14 cellular contexts compared by ENCODE assay signal in the genomic region with DNA sequence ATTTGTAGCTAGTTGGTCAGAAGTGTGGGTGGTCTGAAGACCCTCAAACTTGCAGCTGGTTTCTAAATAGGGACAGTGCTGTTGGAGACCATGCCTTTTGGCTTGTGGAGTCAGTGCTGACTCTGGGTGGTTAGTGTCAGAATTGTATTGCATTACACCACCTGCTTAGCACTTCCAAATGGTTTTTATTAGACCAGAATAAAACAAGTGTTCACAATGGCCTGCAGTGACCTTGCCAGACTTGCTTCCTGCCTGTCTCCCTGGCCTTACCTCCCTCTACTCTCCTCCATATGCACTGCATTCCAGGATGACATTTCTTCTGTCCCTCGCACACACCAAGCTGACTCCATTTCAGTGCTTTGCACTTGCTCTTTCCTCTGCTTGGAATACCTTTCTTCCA.
A peak's percentile ranks its signal among the peaks of the same experiment; 100 is the strongest.
DNase-seq lines count a peak whose midpoint lies in the region; ATAC-seq and TF ChIP-seq lines count a peak whose summit lies in the region.
"Had no signal": no experiment of that assay in that cellular context is flagged by ENCODE, and none has a peak within 500 bp of the region (broad histone marks: within the 10 kb centered on the region; RNA-seq: fewer than 3 reads in every experiment).

No MANE protein-coding gene starts in this region.

- peak overlapping the region; percentile 59 for H3K27ac Mint-ChIP-seq in MCF 10A (ENCODE audit: low read depth, unreplicated experiment)
- H3K27ac Mint-ChIP-seq: WTC11 had no signal

- H3K4me2 ChIP-seq in hepatocyte = peak overlapping the region; percentile 17

- H3K4me3 ChIP-seq in breast epithelium (no peak overlapping the region), hepatocyte (no peak overlapping the region)
- H3K4me3 ChIP-seq: esophagus squamous epithelium, lower lobe of right lung had no signal

- H4K20me1 ChIP-seq in hepatocyte (ENCODE audit: insufficient read depth, poor library complexity, severe bottlenecking) = no peaks in the 10 kb centered on the region

- intact Hi-C loops in MCF 10A (cut with micrococcal nuclease) = no loop called here
- intact Hi-C loops in breast epithelium (cut with DNase I; ENCODE audit: low total_unique reads) = no loop called here

- no peak overlapping the region for H3K4me3 Mint-ChIP-seq in MCF 10A (ENCODE audit: unreplicated experiment)
- H3K4me3 Mint-ChIP-seq: central memory CD8-positive, alpha-beta T cell; WTC11 had no signal

- DNase-seq in MCF 10A (ENCODE audit: unreplicated experiment) (no peak), breast epithelium (ENCODE audit: low spot score in 2 of 2) (no peak), hepatocyte (ENCODE audit: low spot score) (no peak), NCI-H1092 treated with DMSO at 0.1 percent for 48 hours (lab: John Stamatoyannopoulos, UW) (no peak), pons (ENCODE audit: low spot score) (no peak), RKO (ENCODE audit: low spot score) (no peak)
- no peak for DNase-seq in stimulated activated CD4-positive, alpha-beta T cell treated with anti-CD3 and anti-CD28 coated beads, Interleukin-2, amount 100 ng/mL, for 24 hours
- DNase-seq: activated naive CD4-positive, alpha-beta T cell treated with anti-CD3 and anti-CD28 coated beads, Interleukin-2, amount 50 U/mL, for 16 hours; esophagus squamous epithelium; lower lobe of right lung; NCI-H1048 had no signal

- no peaks in the 10 kb centered on the region for H3K9me3 ChIP-seq in breast epithelium
- H3K9me3 ChIP-seq in hepatocyte (ENCODE audit: low read depth) = no peaks in the 10 kb centered on the region
- H3K9me3 ChIP-seq: esophagus squamous epithelium, lower lobe of right lung had no signal

- H3K9me2 ChIP-seq in hepatocyte (replicated peaks; ENCODE audit: insufficient read depth) = no peaks in the 10 kb centered on the region

- H3K9me3 Mint-ChIP-seq in MCF 10A (ENCODE audit: unreplicated experiment) = peaks cover 9% of the 10 kb centered on the region
- H3K9me3 Mint-ChIP-seq: central memory CD8-positive, alpha-beta T cell had no signal

- POLR2A ChIA-PET in MCF 10A (lab: Yijun Ruan, JAX) = interaction anchor here (2.3 kb wide), 1 partner anchor 14 kb away, joined by 10 read pairs; no protein-coding TSS in a partner anchor

- WGBS in hepatocyte (ENCODE audit: low lambda C conversion rate, missing lambda C conversion rate) = 94% methylated on average over 1 of the region's 1 CpG

- no peak overlapping the region for H3K27ac ChIP-seq in breast epithelium
- H3K27ac ChIP-seq in hepatocyte = peak overlapping the region; percentile 72
- H3K27ac ChIP-seq: esophagus squamous epithelium, lower lobe of right lung had no signal

- H3K4me1 ChIP-seq in breast epithelium (no peaks in the 10 kb centered on the region), hepatocyte (ENCODE audit: insufficient read depth) (peaks cover 8% of the 10 kb centered on the region)
- H3K4me1 ChIP-seq: lower lobe of right lung had no signal

- no peaks in the 10 kb centered on the region for H3K27me3 Mint-ChIP-seq in MCF 10A (ENCODE audit: insufficient read depth, unreplicated experiment)

- H3K36me3 Mint-ChIP-seq in MCF 10A (ENCODE audit: insufficient read depth, unreplicated experiment) = no peaks in the 10 kb centered on the region
- H3K36me3 Mint-ChIP-seq: WTC11 had no signal

- no peaks in the 10 kb centered on the region for H3K79me2 ChIP-seq in hepatocyte

- no peak for TF ChIP-seq POLR2A in breast epithelium (IDR thresholded peaks at IDR 0.05)

- H3K4me1 Mint-ChIP-seq in MCF 10A (ENCODE audit: insufficient read depth, unreplicated experiment) = peaks cover 22% of the 10 kb centered on the region

- H2AFZ ChIP-seq in hepatocyte = peak overlapping the region; percentile 33

- no peaks in the 10 kb centered on the region for H3K36me3 ChIP-seq in breast epithelium
- H3K36me3 ChIP-seq in hepatocyte (replicated peaks; ENCODE audit: insufficient read depth, low read depth) = no peaks in the 10 kb centered on the region
- H3K36me3 ChIP-seq: esophagus squamous epithelium, lower lobe of right lung had no signal

- no TSS peak for BruUV-seq in MCF 10A (replicated peaks; lab: Mats Ljungman, UMichigan)

- H3K27me3 ChIP-seq in breast epithelium = no peaks in the 10 kb centered on the region
- H3K27me3 ChIP-seq in hepatocyte = no peaks in the 10 kb centered on the region
- H3K27me3 ChIP-seq: esophagus squamous epithelium had no signal

- CTCF ChIA-PET in MCF 10A (lab: Yijun Ruan, JAX) = interaction anchor here (0.6 to 5.7 kb wide), 11 partner anchors 10 to 379 kb away, joined by 3 to 64 read pairs (median 4); no protein-coding TSS in a partner anchor

- no peak for TF ChIP-seq CTCF in MCF 10A (IDR thresholded peaks at IDR 0.05; ENCODE audit: unreplicated experiment)
- TF ChIP-seq CTCF in breast epithelium (IDR thresholded peaks at IDR 0.05) = no peak
- no peak for TF ChIP-seq CTCF in hepatocyte (IDR thresholded peaks at IDR 0.05; ENCODE audit: poor library complexity)

- peak; percentile 43 for ATAC-seq in SK-N-SH treated with all-trans-retinoic acid at 6 μM for 48 hours

TF ChIP-seq in SK-N-SH treated with all-trans-retinoic acid at 6 μM for 48 hours, 23 proteins besides CTCF, POLR2A, EP300 and RAD21 (continues in another document):
- TF ChIP-seq OSR1 (CRISPR knock-in tag; IDR thresholded peaks at IDR 0.05) (no peak; the same call in 1 of the 2 replicates), ZC3H10 (CRISPR knock-in tag; IDR thresholded peaks at IDR 0.05) (no peak), ARNTL (CRISPR knock-in tag; IDR thresholded peaks at IDR 0.05; ENCODE audit: borderline replicate concordance, low read depth) (no peak), ESRRG (CRISPR knock-in tag; IDR thresholded peaks at IDR 0.05) (no peak), ZFP3 (CRISPR knock-in tag; IDR thresholded peaks at IDR 0.05) (no peak), BACH2 (CRISPR knock-in tag; IDR thresholded peaks at IDR 0.05; ENCODE audit: borderline replicate concordance) (no peak), RARB (CRISPR knock-in tag; IDR thresholded peaks at IDR 0.05) (no peak), ZFP30 (CRISPR knock-in tag; IDR thresholded peaks at IDR 0.05) (no peak), ZNF70 (CRISPR knock-in tag; IDR thresholded peaks at IDR 0.05) (no peak), SNAI2 (CRISPR knock-in tag; IDR thresholded peaks at IDR 0.05) (no peak)
- TF ChIP-seq, protein P1, sequence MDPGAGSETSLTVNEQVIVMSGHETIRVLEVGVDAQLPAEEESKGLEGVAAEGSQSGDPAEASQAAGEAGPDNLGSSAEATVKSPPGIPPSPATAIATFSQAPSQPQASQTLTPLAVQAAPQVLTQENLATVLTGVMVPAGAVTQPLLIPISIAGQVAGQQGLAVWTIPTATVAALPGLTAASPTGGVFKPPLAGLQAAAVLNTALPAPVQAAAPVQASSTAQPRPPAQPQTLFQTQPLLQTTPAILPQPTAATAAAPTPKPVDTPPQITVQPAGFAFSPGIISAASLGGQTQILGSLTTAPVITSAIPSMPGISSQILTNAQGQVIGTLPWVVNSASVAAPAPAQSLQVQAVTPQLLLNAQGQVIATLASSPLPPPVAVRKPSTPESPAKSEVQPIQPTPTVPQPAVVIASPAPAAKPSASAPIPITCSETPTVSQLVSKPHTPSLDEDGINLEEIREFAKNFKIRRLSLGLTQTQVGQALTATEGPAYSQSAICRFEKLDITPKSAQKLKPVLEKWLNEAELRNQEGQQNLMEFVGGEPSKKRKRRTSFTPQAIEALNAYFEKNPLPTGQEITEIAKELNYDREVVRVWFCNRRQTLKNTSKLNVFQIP (CRISPR knock-in tag; IDR thresholded peaks at IDR 0.05; ENCODE audit: borderline replicate concordance, low read depth) = no peak
- TF ChIP-seq, protein P2, sequence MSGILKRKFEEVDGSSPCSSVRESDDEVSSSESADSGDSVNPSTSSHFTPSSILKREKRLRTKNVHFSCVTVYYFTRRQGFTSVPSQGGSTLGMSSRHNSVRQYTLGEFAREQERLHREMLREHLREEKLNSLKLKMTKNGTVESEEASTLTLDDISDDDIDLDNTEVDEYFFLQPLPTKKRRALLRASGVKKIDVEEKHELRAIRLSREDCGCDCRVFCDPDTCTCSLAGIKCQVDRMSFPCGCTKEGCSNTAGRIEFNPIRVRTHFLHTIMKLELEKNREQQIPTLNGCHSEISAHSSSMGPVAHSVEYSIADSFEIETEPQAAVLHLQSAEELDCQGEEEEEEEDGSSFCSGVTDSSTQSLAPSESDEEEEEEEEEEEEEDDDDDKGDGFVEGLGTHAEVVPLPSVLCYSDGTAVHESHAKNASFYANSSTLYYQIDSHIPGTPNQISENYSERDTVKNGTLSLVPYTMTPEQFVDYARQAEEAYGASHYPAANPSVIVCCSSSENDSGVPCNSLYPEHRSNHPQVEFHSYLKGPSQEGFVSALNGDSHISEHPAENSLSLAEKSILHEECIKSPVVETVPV (CRISPR knock-in tag; IDR thresholded peaks at IDR 0.05) = no peak
- TF ChIP-seq, protein P3, sequence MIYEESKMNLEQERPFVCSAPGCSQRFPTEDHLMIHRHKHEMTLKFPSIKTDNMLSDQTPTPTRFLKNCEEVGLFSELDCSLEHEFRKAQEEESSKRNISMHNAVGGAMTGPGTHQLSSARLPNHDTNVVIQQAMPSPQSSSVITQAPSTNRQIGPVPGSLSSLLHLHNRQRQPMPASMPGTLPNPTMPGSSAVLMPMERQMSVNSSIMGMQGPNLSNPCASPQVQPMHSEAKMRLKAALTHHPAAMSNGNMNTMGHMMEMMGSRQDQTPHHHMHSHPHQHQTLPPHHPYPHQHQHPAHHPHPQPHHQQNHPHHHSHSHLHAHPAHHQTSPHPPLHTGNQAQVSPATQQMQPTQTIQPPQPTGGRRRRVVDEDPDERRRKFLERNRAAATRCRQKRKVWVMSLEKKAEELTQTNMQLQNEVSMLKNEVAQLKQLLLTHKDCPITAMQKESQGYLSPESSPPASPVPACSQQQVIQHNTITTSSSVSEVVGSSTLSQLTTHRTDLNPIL (CRISPR knock-in tag; IDR thresholded peaks at IDR 0.05; ENCODE audit: low read depth) = no peak
- TF ChIP-seq, protein P4, sequence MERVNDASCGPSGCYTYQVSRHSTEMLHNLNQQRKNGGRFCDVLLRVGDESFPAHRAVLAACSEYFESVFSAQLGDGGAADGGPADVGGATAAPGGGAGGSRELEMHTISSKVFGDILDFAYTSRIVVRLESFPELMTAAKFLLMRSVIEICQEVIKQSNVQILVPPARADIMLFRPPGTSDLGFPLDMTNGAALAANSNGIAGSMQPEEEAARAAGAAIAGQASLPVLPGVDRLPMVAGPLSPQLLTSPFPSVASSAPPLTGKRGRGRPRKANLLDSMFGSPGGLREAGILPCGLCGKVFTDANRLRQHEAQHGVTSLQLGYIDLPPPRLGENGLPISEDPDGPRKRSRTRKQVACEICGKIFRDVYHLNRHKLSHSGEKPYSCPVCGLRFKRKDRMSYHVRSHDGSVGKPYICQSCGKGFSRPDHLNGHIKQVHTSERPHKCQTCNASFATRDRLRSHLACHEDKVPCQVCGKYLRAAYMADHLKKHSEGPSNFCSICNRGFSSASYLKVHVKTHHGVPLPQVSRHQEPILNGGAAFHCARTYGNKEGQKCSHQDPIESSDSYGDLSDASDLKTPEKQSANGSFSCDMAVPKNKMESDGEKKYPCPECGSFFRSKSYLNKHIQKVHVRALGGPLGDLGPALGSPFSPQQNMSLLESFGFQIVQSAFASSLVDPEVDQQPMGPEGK (CRISPR knock-in tag; IDR thresholded peaks at IDR 0.05; ENCODE audit: borderline replicate concordance) = no peak
